8 cellular contexts compared by ENCODE assay signal in genomic region chr1:43978551-43979260, GRCh38. TPM values are rescaled to one million over a fixed set of nuclear protein-coding genes. Genes with fewer than 3 reads are reported as not detected.
DNase-seq lines count a peak whose midpoint lies in the region; ATAC-seq and TF ChIP-seq lines count a peak whose summit lies in the region.

A gene with protein sequence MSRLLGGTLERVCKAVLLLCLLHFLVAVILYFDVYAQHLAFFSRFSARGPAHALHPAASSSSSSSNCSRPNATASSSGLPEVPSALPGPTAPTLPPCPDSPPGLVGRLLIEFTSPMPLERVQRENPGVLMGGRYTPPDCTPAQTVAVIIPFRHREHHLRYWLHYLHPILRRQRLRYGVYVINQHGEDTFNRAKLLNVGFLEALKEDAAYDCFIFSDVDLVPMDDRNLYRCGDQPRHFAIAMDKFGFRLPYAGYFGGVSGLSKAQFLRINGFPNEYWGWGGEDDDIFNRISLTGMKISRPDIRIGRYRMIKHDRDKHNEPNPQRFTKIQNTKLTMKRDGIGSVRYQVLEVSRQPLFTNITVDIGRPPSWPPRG (plus strand): TSS chr1:43979210. CDS start chr1:43981161, 1,951 bp downstream.

- H3K27ac ChIP-seq in endodermal cell (ENCODE audit: low read depth, low read length) (peak within 1 kb of the TSS; percentile 46), mesendoderm (ENCODE audit: low read depth, low read length) (peak within 1 kb of the TSS; percentile 7), stomach (peak within 1 kb of the TSS; percentile 43 to 83 (median 76))

- WGBS in endodermal cell (ENCODE audit: insufficient coverage in 1 of 2, insufficient read length in 1 of 2), 2 experiments: 4 to 16% methylated on average over 14 to 54 of the region's 54 CpGs
- WGBS in mesendoderm (ENCODE audit: extremely low coverage, insufficient coverage, low lambda C conversion rate): no CpG with 5 or more reads among the region's 54 CpGs
- WGBS in stomach, 5 donors: 5 to 17% (median 6%) methylated on average over 17 to 54 of the region's 54 CpGs

- H2BK120ac ChIP-seq in mesendoderm (ENCODE audit: low read depth, low read length): peak within 1 kb of the TSS; percentile 10

- peaks cover 31% of the 10 kb centered on the region for H3K36me3 Mint-ChIP-seq in endodermal cell (ENCODE audit: low read depth)

- H3K4me2 ChIP-seq in mesendoderm (ENCODE audit: low read length): peak within 1 kb of the TSS; percentile 78

- TF ChIP-seq POLR2A in stomach (IDR thresholded peaks at IDR 0.05): no peak

- H3K4me1 ChIP-seq in endodermal cell (ENCODE audit: control insufficient read depth, insufficient read depth, low read length): peaks cover 7% of the 10 kb centered on the region
- peaks cover 2% of the 10 kb centered on the region for H3K4me1 ChIP-seq in mesendoderm (ENCODE audit: control insufficient read depth, low read depth, low read length)
- peaks cover 51 to 69% (median 64%) of the 10 kb centered on the region in 4 donors for H3K4me1 ChIP-seq in stomach

- H2AK5ac ChIP-seq in mesendoderm (ENCODE audit: low read length): peak within 1 kb of the TSS; percentile 35

- TF ChIP-seq CTCF in endodermal cell (conservative IDR thresholded peaks at IDR 0.05): no peak
- TF ChIP-seq CTCF in stomach (IDR thresholded peaks at IDR 0.05): no peak

- no peak within 1 kb of the TSS for H3K23ac ChIP-seq in mesendoderm (ENCODE audit: low read length)

- H2BK5ac ChIP-seq in mesendoderm (ENCODE audit: low read length): peak within 1 kb of the TSS; percentile 14

- H4K8ac ChIP-seq in mesendoderm (ENCODE audit: low read depth, low read length): no peak within 1 kb of the TSS

- H3K9ac ChIP-seq in endodermal cell (ENCODE audit: extremely low read depth, low read length, poor library complexity, severe bottlenecking) (peak within 1 kb of the TSS; percentile 63), mesendoderm (ENCODE audit: low read length) (peak within 1 kb of the TSS; percentile 83)

- peak within 1 kb of the TSS; percentile 73 for H3K18ac ChIP-seq in mesendoderm (ENCODE audit: low read length)

- peak within 1 kb of the TSS; percentile 86 for H3K27ac Mint-ChIP-seq in endodermal cell

- H3K56ac ChIP-seq in mesendoderm (ENCODE audit: low read length): peak within 1 kb of the TSS; percentile 92

- no peak for ATAC-seq in HG03521 (IDR thresholded peaks at IDR 0.05; ENCODE audit: unreplicated experiment)

- H3K4ac ChIP-seq in mesendoderm (ENCODE audit: low read depth, low read length): peak within 1 kb of the TSS; percentile 74

- H3K4me3 ChIP-seq in endodermal cell (ENCODE audit: low read length) (peak within 1 kb of the TSS; percentile 86), mesendoderm (ENCODE audit: low read length) (peak within 1 kb of the TSS; percentile 47), stomach (peak within 1 kb of the TSS; percentile 70 to 94 (median 88))

- no peaks in the 10 kb centered on the region for H3K27me3 ChIP-seq in endodermal cell (ENCODE audit: control insufficient read depth, insufficient read depth, low read length, poor library complexity, severe bottlenecking)
- no peaks in the 10 kb centered on the region for H3K27me3 ChIP-seq in mesendoderm (ENCODE audit: insufficient read depth, low read length, poor library complexity)
- H3K27me3 ChIP-seq in stomach: no peaks in the 10 kb centered on the region

- H3K79me1 ChIP-seq in mesendoderm (ENCODE audit: low read length): peaks cover 38% of the 10 kb centered on the region

- H2BK15ac ChIP-seq in mesendoderm (replicated peaks; ENCODE audit: low read depth): no peak within 1 kb of the TSS

- H3K9me3 Mint-ChIP-seq in endodermal cell: no peaks in the 10 kb centered on the region

- H3K27me3 Mint-ChIP-seq in endodermal cell (ENCODE audit: insufficient read depth): no peaks in the 10 kb centered on the region

- DNase-seq in ELR (ENCODE audit: low read depth) (peak; percentile 62), Kasumi-1 (lab: John Stamatoyannopoulos, UW) (peak; percentile 25 to 32), endodermal cell (peak; percentile 80), mesendoderm (peak; percentile 73), stomach (peak; percentile 43), inferior parietal cortex (ENCODE audit: extremely low spot score) (no peak)
- peak; percentile 46 for DNase-seq in activated CD4-positive, alpha-beta T cell treated with anti-CD3 and anti-CD28 coated beads for 48 hours

- H3K9me3 ChIP-seq in endodermal cell (ENCODE audit: control insufficient read depth, low read length) (no peaks in the 10 kb centered on the region), stomach (no peaks in the 10 kb centered on the region)

- H3K4me3 Mint-ChIP-seq in endodermal cell: peak within 1 kb of the TSS; percentile 85

- peaks cover 28% of the 10 kb centered on the region for H3K4me1 Mint-ChIP-seq in endodermal cell

- H3K36me3 ChIP-seq in endodermal cell (ENCODE audit: control insufficient read depth, insufficient read depth, low read length): peaks cover 20% of the 10 kb centered on the region
- peaks cover 5% of the 10 kb centered on the region for H3K36me3 ChIP-seq in mesendoderm (ENCODE audit: control insufficient read depth, insufficient read depth, low read length)
- peaks cover 10 to 46% (median 25%) of the 10 kb centered on the region in 4 donors for H3K36me3 ChIP-seq in stomach

- no peak within 1 kb of the TSS for H4K5ac ChIP-seq in mesendoderm (ENCODE audit: low read length)

- intact Hi-C loops in stomach (cut with DNase I; ENCODE audit: low total_unique reads): no loop called here

- no peak for TF ChIP-seq EP300 in stomach (IDR thresholded peaks at IDR 0.05)

- H3K79me2 ChIP-seq in mesendoderm (ENCODE audit: control insufficient read depth, insufficient read depth, low read length): peaks cover 17% of the 10 kb centered on the region

RNA-seq across cellular contexts. Expression of the gene that starts here (rescaled TPM):
- total RNA-seq in endodermal cell: 10 to 100 TPM; 62.7 to 72.7 TPM
- polyA plus RNA-seq in endodermal cell (2013, experiment 1 of 2): 89.1 TPM
- polyA plus RNA-seq in endodermal cell (2013, experiment 2 of 2): 82.9 TPM
- polyA plus RNA-seq in mesendoderm (2013, experiment 1 of 2): 50.4 TPM
- 49.5 TPM for polyA plus RNA-seq in mesendoderm (2013, experiment 2 of 2)
- total RNA-seq in stomach: 10 to 100 TPM; 15.2 to 30.9 (median 23.8) TPM
- 10 to 100 TPM; 19.9 to 37.4 (median 21.3) TPM for polyA plus RNA-seq in stomach

Comparison
In these comparisons a context has a peak if more than half of its experiments do, and no peak if none do; other contexts are left out.
1. H3K27ac ChIP-seq: peak in every context shown above with its lines; median percentile 76 in stomach; 46 in endodermal cell; 7 in mesendoderm.